ENCODE assay signal across 1 cellular context in genomic region chr1:205430631-205431305, GRCh38.
TF ChIP-seq lines count a peak whose summit lies in the region.

No MANE protein-coding gene starts in this region.

TF ChIP-seq in H1, 55 proteins besides CTCF, POLR2A, EP300 and RAD21 (continued from another document):
- TF ChIP-seq CTBP2 (IDR thresholded peaks at IDR 0.05; ENCODE audit: borderline replicate concordance, insufficient read depth, insufficient read length, low read length): no peak
- 0 out of 2 replicates have a peak, but pooled peaks have one; percentile 17 for TF ChIP-seq POLR2AphosphoS5 (IDR thresholded peaks at IDR 0.05; ENCODE audit: low read depth, low read length)
- no peak for TF ChIP-seq NANOG (IDR thresholded peaks at IDR 0.05; ENCODE audit: insufficient read depth, low read depth, low read length, poor library complexity, severe bottlenecking)
- no peak for TF ChIP-seq SUZ12 (IDR thresholded peaks at IDR 0.05; ENCODE audit: low read length)
- no peak for TF ChIP-seq TEAD4 (IDR thresholded peaks at IDR 0.05; ENCODE audit: low read depth, low read length)
- no peak for TF ChIP-seq ATF3 (IDR thresholded peaks at IDR 0.05; ENCODE audit: insufficient read depth, low read depth, low read length)
- TF ChIP-seq BRCA1 (IDR thresholded peaks at IDR 0.05; ENCODE audit: low read depth, low read length): no peak
